ENCODE assay signal across 8 cellular contexts in genomic region chr10:122112625-122113160, GRCh38.
DNase-seq lines count a peak whose midpoint lies in the region; ATAC-seq lines count a peak whose summit lies in the region.

No MANE protein-coding gene starts in this region.

- intact Hi-C loops in left cardiac atrium (cut with DNase I) (loop anchor here (5.0 to 10.0 kb wide), 2 partner anchors 58 to 60 kb away; no protein-coding TSS in a partner anchor), posterior cingulate gyrus (cut with DNase I) (no loop called here)

- peak; percentile 91 to 94 for ATAC-seq in left cardiac atrium
- ATAC-seq in GM18520 (IDR thresholded peaks at IDR 0.05; ENCODE audit: unreplicated experiment), result no peak

- peak overlapping the region; percentile 42 for H3K27ac ChIP-seq in angular gyrus (ENCODE audit: low read depth, low read length)

- DNase-seq in G401 (ENCODE audit: low spot score) (peak; percentile 26), LHCN-M2 (ENCODE audit: low read depth) (peak; percentile 95), left cardiac atrium (peak; percentile 92), posterior cingulate gyrus (peak in 6 of 10 donors; percentile 13 to 89 (median 40)), AML-193 (lab: John Stamatoyannopoulos, UW) (no peak), KG1 (lab: John Stamatoyannopoulos, UW) (no peak)

- in situ Hi-C loops in G401 (cut with HindIII; ENCODE audit: low sequenced_read_pairs), result no loop called here

Comparison
In these comparisons a context has a peak if more than half of its experiments do, and no peak if none do; other contexts are left out.
1. DNase-seq: peak in G401 (single experiment), LHCN-M2 (single experiment), left cardiac atrium (single experiment) and posterior cingulate gyrus (6 of 10); none in AML-193 (0 of 2) and KG1 (single experiment).